ENCODE assay signal across 40 cellular contexts in the genomic region with DNA sequence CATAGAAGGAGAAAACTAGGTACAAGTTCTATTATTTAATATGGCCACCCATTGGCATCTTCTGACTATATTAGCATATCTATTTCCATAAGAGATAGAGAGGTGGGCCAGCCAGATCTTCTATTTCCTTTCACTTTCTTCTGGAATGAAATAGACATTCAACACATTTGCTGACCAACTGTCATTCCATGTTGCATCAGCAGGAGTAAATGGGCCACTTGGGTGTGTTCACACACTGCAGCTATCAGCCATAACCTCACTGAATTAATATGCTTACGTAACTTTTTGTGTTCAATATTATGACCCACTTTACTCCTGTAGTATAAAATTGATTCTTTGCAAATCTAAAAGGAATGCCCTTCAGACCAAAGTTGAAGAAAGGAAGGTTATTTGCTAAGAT.
"Had no signal": no experiment of that assay in that cellular context is flagged by ENCODE, and none has a peak within 500 bp of the region (broad histone marks: within the 10 kb centered on the region; RNA-seq: fewer than 3 reads in every experiment).

No MANE protein-coding gene starts in this region.

- H3K9me3 ChIP-seq: adrenal gland, ascending aorta, body of pancreas, breast epithelium had no signal

- H3K4me1 ChIP-seq: adrenal gland, ascending aorta, body of pancreas, breast epithelium had no signal

- H3K27me3 ChIP-seq: adrenal gland, ascending aorta, body of pancreas, brain microvascular endothelial cell, breast epithelium, cardiac muscle cell had no signal

- H3K36me3 ChIP-seq: adrenal gland, ascending aorta, brain microvascular endothelial cell, breast epithelium, cardiac muscle cell had no signal

- DNase-seq: activated effector memory CD4-positive, alpha-beta T cell treated with anti-CD3 and anti-CD28 coated beads, Interleukin-2, amount 50 U/mL, for 16 hours; activated effector memory CD4-positive, alpha-beta T cell treated with Interleukin-2 at 50 U/mL for 16 hours; activated gamma-delta T cell; activated gamma-delta T cell treated with Interleukin-2 at 50 U/mL for 16 hours; activated naive CD4-positive, alpha-beta T cell; activated naive CD4-positive, alpha-beta T cell treated with anti-CD3 and anti-CD28 coated beads for 36 hours; activated naive CD4-positive, alpha-beta T cell treated with anti-CD3 and anti-CD28 coated beads, Interleukin-2, amount 10 ng/mL, durations not matched to agents 7 days and 5 days; activated naive CD4-positive, alpha-beta T cell treated with anti-CD3 and anti-CD28 coated beads, Interleukin-2, amount 50 U/mL, for 16 hours; activated naive CD4-positive, alpha-beta T cell treated with Interleukin-2 at 50 U/mL for 16 hours; activated naive CD8-positive, alpha-beta T cell treated with anti-CD3 and anti-CD28 coated beads for 36 hours; activated naive CD8-positive, alpha-beta T cell treated with anti-CD3 and anti-CD28 coated beads, Interleukin-2, amount 10 ng/mL, durations not matched to agents 7 days and 5 days; activated naive CD8-positive, alpha-beta T cell treated with anti-CD3 and anti-CD28 coated beads, Interleukin-2, amount 50 U/mL, for 24 hours; activated T-cell treated with anti-CD3 and anti-CD28 coated beads, Interleukin-2, amount 50 U/mL, for 1 hour; activated T-cell treated with anti-CD3 and anti-CD28 coated beads, Interleukin-2, amount 50 U/mL, for 24 hours; activated T-cell treated with anti-CD3 and anti-CD28 coated beads, Interleukin-2, amount 50 U/mL, for 4 hours; activated T-cell treated with anti-CD3 and anti-CD28 coated beads, Interleukin-2, amount 50 U/mL, for 48 hours; activated T-cell treated with anti-CD3 and anti-CD28 coated beads, Interleukin-2, amount 50 U/mL, for 72 hours; adrenal gland; amniotic stem cell; amygdala; anterior cingulate cortex; aorta; body of pancreas; brain microvascular endothelial cell; caudate nucleus; central memory CD4-positive, alpha-beta T cell; cerebellar nuclear complex had no signal

- FAIRE-seq: astrocyte, bronchial epithelial cell had no signal

- H3K27ac Mint-ChIP-seq: activated naive CD4-positive, alpha-beta T cell treated with anti-CD3 and anti-CD28 coated beads for 36 hours; activated naive CD4-positive, alpha-beta T cell treated with anti-CD3 and anti-CD28 coated beads, Interleukin-2, amount 10 ng/mL, durations not matched to agents 7 days and 5 days; activated naive CD4-positive, alpha-beta T cell treated with anti-CD3 and anti-CD28 coated beads, Interleukin-2, amount 50 U/mL, for 24 hours; activated naive CD4-positive, alpha-beta T cell treated with anti-CD3 and anti-CD28 coated beads, Interleukin-2, amount 50 U/mL, for 72 hours; activated naive CD8-positive, alpha-beta T cell; activated naive CD8-positive, alpha-beta T cell treated with anti-CD3 and anti-CD28 coated beads for 36 hours; activated naive CD8-positive, alpha-beta T cell treated with anti-CD3 and anti-CD28 coated beads, Interleukin-2, amount 10 ng/mL, durations not matched to agents 7 days and 5 days; activated naive CD8-positive, alpha-beta T cell treated with anti-CD3 and anti-CD28 coated beads, Interleukin-2, amount 50 U/mL, for 24 hours; activated T-cell treated with anti-CD3 and anti-CD28 coated beads, Interleukin-2, amount 50 U/mL, for 24 hours; activated T-cell treated with anti-CD3 and anti-CD28 coated beads, Interleukin-2, amount 50 U/mL, for 72 hours; activated T-helper 1 cell treated with anti-CD3 and anti-CD28 coated beads, Interleukin-12 subunit alpha, Interleukin-12 subunit beta, Interleukin-2, Interleukin-4 antibody, amounts not matched to agents 30 ng/mL and 10 ng/mL and 1 ng/mL, durations not matched to agents 14 hours and 24 hours and 36 hours; activated T-helper 17 cell treated with anti-CD3 and anti-CD28 coated beads, Interleukin-2, amount 50 U/mL, for 72 hours; activated T-helper 2 cell treated with anti-CD3 and anti-CD28 coated beads, Interferon-gamma antibody, Interleukin-2, Interleukin-4, amounts not matched to agents 10 μg/mL and 5 μg/mL and 100 μg/mL, durations not matched to agents 14 hours and 24 hours and 36 hours; brain had no signal

- H3K36me3 Mint-ChIP-seq: activated naive CD4-positive, alpha-beta T cell treated with anti-CD3 and anti-CD28 coated beads, Interleukin-2, amount 10 ng/mL, durations not matched to agents 7 days and 5 days; activated naive CD4-positive, alpha-beta T cell treated with anti-CD3 and anti-CD28 coated beads, Interleukin-2, amount 50 U/mL, for 24 hours; activated naive CD4-positive, alpha-beta T cell treated with anti-CD3 and anti-CD28 coated beads, Interleukin-2, amount 50 U/mL, for 72 hours; activated naive CD8-positive, alpha-beta T cell; activated naive CD8-positive, alpha-beta T cell treated with anti-CD3 and anti-CD28 coated beads for 36 hours; activated naive CD8-positive, alpha-beta T cell treated with anti-CD3 and anti-CD28 coated beads, Interleukin-2, amount 10 ng/mL, durations not matched to agents 7 days and 5 days; brain had no signal

- H3K27me3 Mint-ChIP-seq: activated naive CD4-positive, alpha-beta T cell treated with anti-CD3 and anti-CD28 coated beads, Interleukin-2, amount 10 ng/mL, durations not matched to agents 7 days and 5 days; activated naive CD8-positive, alpha-beta T cell treated with anti-CD3 and anti-CD28 coated beads for 36 hours; activated naive CD8-positive, alpha-beta T cell treated with anti-CD3 and anti-CD28 coated beads, Interleukin-2, amount 10 ng/mL, durations not matched to agents 7 days and 5 days; activated naive CD8-positive, alpha-beta T cell treated with anti-CD3 and anti-CD28 coated beads, Interleukin-2, amount 50 U/mL, for 24 hours; activated T-cell treated with anti-CD3 and anti-CD28 coated beads, Interleukin-2, amount 50 U/mL, for 24 hours; activated T-helper 17 cell treated with anti-CD3 and anti-CD28 coated beads, Interleukin-2, amount 50 U/mL, for 72 hours; brain; central memory CD8-positive, alpha-beta T cell had no signal

- H3K9me3 Mint-ChIP-seq: activated naive CD4-positive, alpha-beta T cell treated with anti-CD3 and anti-CD28 coated beads for 36 hours; activated naive CD4-positive, alpha-beta T cell treated with anti-CD3 and anti-CD28 coated beads, Interleukin-2, amount 10 ng/mL, durations not matched to agents 7 days and 5 days; activated naive CD8-positive, alpha-beta T cell treated with anti-CD3 and anti-CD28 coated beads, Interleukin-2, amount 10 ng/mL, durations not matched to agents 7 days and 5 days; activated T-cell treated with anti-CD3 and anti-CD28 coated beads, Interleukin-2, amount 50 U/mL, for 24 hours; activated T-helper 17 cell treated with anti-CD3 and anti-CD28 coated beads, Interleukin-2, amount 50 U/mL, for 72 hours; activated T-helper 2 cell treated with anti-CD3 and anti-CD28 coated beads, Interferon-gamma antibody, Interleukin-2, Interleukin-4, amounts not matched to agents 10 μg/mL and 5 μg/mL and 100 μg/mL, durations not matched to agents 14 hours and 24 hours and 36 hours had no signal

- H3K27ac ChIP-seq: adrenal gland, ascending aorta, body of pancreas, brain microvascular endothelial cell, breast epithelium, cardiac muscle cell had no signal

- H3K4me1 Mint-ChIP-seq: activated naive CD4-positive, alpha-beta T cell treated with anti-CD3 and anti-CD28 coated beads, Interleukin-2, amount 10 ng/mL, durations not matched to agents 7 days and 5 days; activated naive CD4-positive, alpha-beta T cell treated with anti-CD3 and anti-CD28 coated beads, Interleukin-2, amount 50 U/mL, for 24 hours; activated naive CD8-positive, alpha-beta T cell treated with anti-CD3 and anti-CD28 coated beads for 36 hours; activated naive CD8-positive, alpha-beta T cell treated with anti-CD3 and anti-CD28 coated beads, Interleukin-2, amount 10 ng/mL, durations not matched to agents 7 days and 5 days; activated naive CD8-positive, alpha-beta T cell treated with anti-CD3 and anti-CD28 coated beads, Interleukin-2, amount 50 U/mL, for 24 hours; activated T-helper 17 cell treated with anti-CD3 and anti-CD28 coated beads, Interleukin-2, amount 50 U/mL, for 72 hours; brain; central memory CD8-positive, alpha-beta T cell had no signal

- H3K4me3 ChIP-seq: adrenal gland, ascending aorta, body of pancreas, breast epithelium, cardiac muscle cell had no signal

- H3K4me3 Mint-ChIP-seq: activated naive CD4-positive, alpha-beta T cell treated with anti-CD3 and anti-CD28 coated beads for 36 hours; activated naive CD4-positive, alpha-beta T cell treated with anti-CD3 and anti-CD28 coated beads, Interleukin-2, amount 10 ng/mL, durations not matched to agents 7 days and 5 days; activated naive CD4-positive, alpha-beta T cell treated with anti-CD3 and anti-CD28 coated beads, Interleukin-2, amount 50 U/mL, for 24 hours; activated naive CD8-positive, alpha-beta T cell; activated naive CD8-positive, alpha-beta T cell treated with anti-CD3 and anti-CD28 coated beads for 36 hours; activated naive CD8-positive, alpha-beta T cell treated with anti-CD3 and anti-CD28 coated beads, Interleukin-2, amount 10 ng/mL, durations not matched to agents 7 days and 5 days; activated naive CD8-positive, alpha-beta T cell treated with anti-CD3 and anti-CD28 coated beads, Interleukin-2, amount 50 U/mL, for 24 hours; activated T-cell treated with anti-CD3 and anti-CD28 coated beads, Interleukin-2, amount 50 U/mL, for 24 hours; activated T-cell treated with anti-CD3 and anti-CD28 coated beads, Interleukin-2, amount 50 U/mL, for 4 hours; activated T-cell treated with anti-CD3 and anti-CD28 coated beads, Interleukin-2, amount 50 U/mL, for 72 hours; activated T-helper 1 cell treated with anti-CD3 and anti-CD28 coated beads, Interleukin-12 subunit alpha, Interleukin-12 subunit beta, Interleukin-2, Interleukin-4 antibody, amounts not matched to agents 30 ng/mL and 10 ng/mL and 1 ng/mL, durations not matched to agents 14 hours and 24 hours and 36 hours; activated T-helper 17 cell treated with anti-CD3 and anti-CD28 coated beads, Interleukin-2, amount 50 U/mL, for 72 hours; brain; central memory CD8-positive, alpha-beta T cell had no signal

- ATAC-seq: activated naive CD4-positive, alpha-beta T cell treated with anti-CD3 and anti-CD28 coated beads, Interleukin-2, amount 50 U/mL, for 72 hours; activated naive CD8-positive, alpha-beta T cell treated with anti-CD3 and anti-CD28 coated beads, Interleukin-2, amount 50 U/mL, for 24 hours; activated T-cell treated with anti-CD3 and anti-CD28 coated beads, Interleukin-2, amount 50 U/mL, for 4 hours; activated T-cell treated with anti-CD3 and anti-CD28 coated beads, Interleukin-2, amount 50 U/mL, for 72 hours; activated T-helper 17 cell treated with anti-CD3 and anti-CD28 coated beads, Interleukin-2, amount 50 U/mL, for 72 hours; body of pancreas had no signal
